ENCODE assay signal across 12 cellular contexts in genomic region chr17:80835816-80836657, GRCh38.
DNase-seq lines count a peak whose midpoint lies in the region; ATAC-seq and TF ChIP-seq lines count a peak whose summit lies in the region.
"Had no signal": no experiment of that assay in that cellular context is flagged by ENCODE, and none has a peak within 500 bp of the region (broad histone marks: within the 10 kb centered on the region; RNA-seq: fewer than 3 reads in every experiment).

No MANE protein-coding gene starts in this region.

- H3K27me3 Mint-ChIP-seq in HFFc6 (ENCODE audit: insufficient read depth): peaks cover 5% of the 10 kb centered on the region
- no peaks in the 10 kb centered on the region for H3K27me3 Mint-ChIP-seq in WTC11 (ENCODE audit: low read depth)
- H3K27me3 Mint-ChIP-seq in glutamatergic neuron (ENCODE audit: unreplicated experiment): peaks cover 15% of the 10 kb centered on the region

- H3K36me3 Mint-ChIP-seq in HFFc6 (ENCODE audit: low read depth) (peaks cover 17% of the 10 kb centered on the region), WTC11 (no peaks in the 10 kb centered on the region; the same call in 1 of the 2 replicates), glutamatergic neuron (ENCODE audit: unreplicated experiment) (no peaks in the 10 kb centered on the region)

- H3K27ac Mint-ChIP-seq in HFFc6 (peak overlapping the region; percentile 100; the same call in 1 of the 2 replicates), WTC11 (peak overlapping the region; percentile 77), glutamatergic neuron (ENCODE audit: unreplicated experiment) (peak overlapping the region; percentile 80)

- no peaks in the 10 kb centered on the region; the same call in 1 of the 2 replicates for H3K9me3 Mint-ChIP-seq in HFFc6
- no peaks in the 10 kb centered on the region for H3K9me3 Mint-ChIP-seq in WTC11
- peaks cover 16% of the 10 kb centered on the region for H3K9me3 Mint-ChIP-seq in glutamatergic neuron (ENCODE audit: unreplicated experiment)
- H3K9me3 Mint-ChIP-seq: CD8-positive, alpha-beta T cell had no signal

- TF ChIP-seq CTCF in HFFc6 (IDR thresholded peaks at IDR 0.05) (no peak), WTC11 (IDR thresholded peaks at IDR 0.05) (no peak), glutamatergic neuron (IDR thresholded peaks at IDR 0.05; ENCODE audit: partially characterized antibody, unreplicated experiment) (no peak)

- DNase-seq in HFFc6 (no peak), WTC11 (ENCODE audit: low spot score) (peak; percentile 3), glutamatergic neuron (no peak), posterior cingulate gyrus (peak in 8 of 10 donors; percentile 38 to 89 (median 63))
- DNase-seq: activated T-cell treated with anti-CD3 and anti-CD28 coated beads for 4 hours; CD8-positive, alpha-beta T cell; SJCRH30 had no signal

- intact Hi-C loops in posterior cingulate gyrus (cut with DNase I): no loop called here

- H3K4me1 Mint-ChIP-seq in HFFc6 (ENCODE audit: low read depth) (peaks cover 43% of the 10 kb centered on the region), WTC11 (peaks cover 26% of the 10 kb centered on the region), glutamatergic neuron (ENCODE audit: low read depth, unreplicated experiment) (peaks cover 65% of the 10 kb centered on the region)

- H3K4me3 Mint-ChIP-seq in HFFc6 (no peak overlapping the region), WTC11 (no peak overlapping the region), glutamatergic neuron (ENCODE audit: unreplicated experiment) (peak overlapping the region; percentile 28)
- H3K4me3 Mint-ChIP-seq: CD8-positive, alpha-beta T cell had no signal

- ATAC-seq in WTC11: no peak
- ATAC-seq in GM19023 (IDR thresholded peaks at IDR 0.05; ENCODE audit: unreplicated experiment): no peak
- no peak for ATAC-seq in HG02970 (IDR thresholded peaks at IDR 0.05; ENCODE audit: low FRiP score, unreplicated experiment)
- ATAC-seq in GM21515 (IDR thresholded peaks at IDR 0.05; ENCODE audit: unreplicated experiment): no peak
- ATAC-seq: CD8-positive, alpha-beta T cell; heart left ventricle; left lung had no signal

- CTCF ChIA-PET in WTC11 (lab: Charles Lee): no interaction called here

- POLR2A ChIA-PET in WTC11 (lab: Charles Lee): no interaction called here

TF ChIP-seq in WTC11, 78 proteins besides CTCF, POLR2A, EP300 and RAD21:
- no peak for TF ChIP-seq AFF4 (CRISPR knock-in tag; IDR thresholded peaks at IDR 0.05; ENCODE audit: borderline replicate concordance)
- TF ChIP-seq MXD4 (CRISPR knock-in tag; IDR thresholded peaks at IDR 0.05; ENCODE audit: borderline replicate concordance): no peak
- no peak for TF ChIP-seq OVOL2 (CRISPR knock-in tag; IDR thresholded peaks at IDR 0.05; ENCODE audit: borderline replicate concordance)
- TF ChIP-seq RELA (CRISPR knock-in tag; IDR thresholded peaks at IDR 0.05; ENCODE audit: borderline replicate concordance): no peak
- TF ChIP-seq NR2C2 (CRISPR knock-in tag; IDR thresholded peaks at IDR 0.05): no peak
- TF ChIP-seq SMAD4 (CRISPR knock-in tag; IDR thresholded peaks at IDR 0.05): no peak
- no peak for TF ChIP-seq ZNF425 (CRISPR knock-in tag; conservative IDR thresholded peaks at IDR 0.05)
- TF ChIP-seq GRHL2 (CRISPR knock-in tag; IDR thresholded peaks at IDR 0.05; ENCODE audit: insufficient replicate concordance, severe bottlenecking): no peak
- TF ChIP-seq PREB (CRISPR knock-in tag; IDR thresholded peaks at IDR 0.05; ENCODE audit: borderline replicate concordance): no peak
- no peak for TF ChIP-seq USF1 (CRISPR knock-in tag; IDR thresholded peaks at IDR 0.05)
- no peak for TF ChIP-seq PRRX2 (CRISPR knock-in tag; IDR thresholded peaks at IDR 0.05)
- TF ChIP-seq NR3C1 (CRISPR knock-in tag; conservative IDR thresholded peaks at IDR 0.05; ENCODE audit: low read depth): no peak
- TF ChIP-seq ZNF423 (CRISPR knock-in tag; IDR thresholded peaks at IDR 0.05): no peak
- no peak for TF ChIP-seq SOX15 (CRISPR knock-in tag; IDR thresholded peaks at IDR 0.05)
- no peak for TF ChIP-seq ZNF138 (CRISPR knock-in tag; conservative IDR thresholded peaks at IDR 0.05)
- no peak for TF ChIP-seq E2F5 (CRISPR knock-in tag; IDR thresholded peaks at IDR 0.05)
- TF ChIP-seq IRF2 (CRISPR knock-in tag; IDR thresholded peaks at IDR 0.05; ENCODE audit: borderline replicate concordance, low read depth): no peak
- no peak for TF ChIP-seq HMGA2 (CRISPR knock-in tag; IDR thresholded peaks at IDR 0.05)
- no peak for TF ChIP-seq JAZF1 (CRISPR knock-in tag; IDR thresholded peaks at IDR 0.05)
- TF ChIP-seq KAT7 (CRISPR knock-in tag; IDR thresholded peaks at IDR 0.05; ENCODE audit: borderline replicate concordance): no peak

Comparison
In these comparisons a context has a peak if more than half of its experiments do, and no peak if none do; other contexts are left out.
1. DNase-seq: peak in WTC11 (single experiment) and posterior cingulate gyrus (8 of 10); none in HFFc6 (single experiment) and glutamatergic neuron (single experiment).
2. Peak in every context shown above with its lines, with median percentiles within 50 percentile points of each other: H3K27ac Mint-ChIP-seq.